ENCODE assay signal across 16 cellular contexts in the genomic region with DNA sequence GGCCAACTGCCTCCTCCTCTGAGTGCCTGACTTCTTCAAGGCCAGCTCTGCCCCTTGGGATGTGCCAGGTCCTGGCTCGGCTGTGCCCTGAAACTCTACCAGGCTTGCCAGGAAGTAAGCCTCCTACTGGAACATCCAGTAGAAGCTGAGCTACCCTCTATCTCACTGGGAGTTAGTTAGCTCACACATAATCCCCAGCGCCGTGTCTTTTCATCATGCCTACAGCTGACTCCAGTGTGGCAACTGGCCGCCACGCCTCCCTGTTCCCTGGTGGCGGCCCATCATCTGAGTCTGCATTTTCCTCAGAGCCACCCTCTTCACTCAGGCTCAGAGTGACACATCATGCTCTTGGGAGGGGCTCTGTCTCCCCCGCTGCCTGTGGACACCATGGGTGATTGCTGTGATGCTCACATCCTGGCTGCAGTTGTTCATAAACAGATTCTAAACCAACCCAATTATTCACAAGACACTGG.
DNase-seq lines count a peak whose midpoint lies in the region; ATAC-seq, FAIRE-seq and TF ChIP-seq lines count a peak whose summit lies in the region.
"Had no signal": no experiment of that assay in that cellular context is flagged by ENCODE, and none has a peak within 500 bp of the region (broad histone marks: within the 10 kb centered on the region; RNA-seq: fewer than 3 reads in every experiment).

No MANE protein-coding gene starts in this region.

- in situ Hi-C loops in Caki2 (cut with HindIII; ENCODE audit: low pct_unique_long_range_greater_than_20kb, low sequenced_read_pairs) = no loop called here

- no peak overlapping the region for H3K4me3 Mint-ChIP-seq in HFFc6
- H3K4me3 Mint-ChIP-seq: activated CD4-positive, alpha-beta T cell treated with anti-CD3 and anti-CD28 coated beads, Interleukin-2, amount 10 ng/mL, durations not matched to agents 24 days and 14 days; IgD-negative memory B cell; immature natural killer cell had no signal

- no peak overlapping the region for H3K4me3 ChIP-seq in coronary artery

- no peaks in the 10 kb centered on the region for H3K9me3 Mint-ChIP-seq in HFFc6
- H3K9me3 Mint-ChIP-seq: activated CD4-positive, alpha-beta T cell treated with anti-CD3 and anti-CD28 coated beads, Interleukin-2, amount 10 ng/mL, durations not matched to agents 24 days and 14 days had no signal

- H3K4me1 Mint-ChIP-seq in HFFc6 (ENCODE audit: low read depth) = peaks cover 21% of the 10 kb centered on the region
- H3K4me1 Mint-ChIP-seq: activated CD4-positive, alpha-beta T cell treated with anti-CD3 and anti-CD28 coated beads, Interleukin-2, amount 10 ng/mL, durations not matched to agents 24 days and 14 days; IgD-negative memory B cell; immature natural killer cell had no signal

- H3K27me3 Mint-ChIP-seq in HFFc6 (ENCODE audit: insufficient read depth) = no peaks in the 10 kb centered on the region; the same call in 1 of the 2 replicates
- H3K27me3 Mint-ChIP-seq: activated CD4-positive, alpha-beta T cell treated with anti-CD3 and anti-CD28 coated beads, Interleukin-2, amount 10 ng/mL, durations not matched to agents 24 days and 14 days; IgD-negative memory B cell had no signal

- peak overlapping the region; percentile 56 to 75 for H3K27ac ChIP-seq in coronary artery
- H3K27ac ChIP-seq: foreskin keratinocyte had no signal

- FAIRE-seq in HTR-8/SVneo (lab: Jason Lieb, UNC) = no peak

- no peak overlapping the region for H3K27ac Mint-ChIP-seq in HFFc6
- H3K27ac Mint-ChIP-seq: activated CD4-positive, alpha-beta T cell treated with anti-CD3 and anti-CD28 coated beads, Interleukin-2, amount 10 ng/mL, durations not matched to agents 24 days and 14 days; IgD-negative memory B cell; immature natural killer cell had no signal

- DNase-seq in Caki2 (ENCODE audit: low read depth) (peak; percentile 21), HTR-8/SVneo (ENCODE audit: insufficient read length, low spot score) (peak; percentile 8), coronary artery (ENCODE audit: low spot score) (peak; percentile 78), pons (ENCODE audit: low spot score) (peak; percentile 1), NCI-H1092 (lab: John Stamatoyannopoulos, UW) (no peak), HFFc6 (no peak), NCI-H2081 (lab: John Stamatoyannopoulos, UW) (no peak)
- DNase-seq: BE2C, foreskin keratinocyte, immature natural killer cell, NCI-H446, occipital lobe, T-helper 1 cell had no signal

- no peaks in the 10 kb centered on the region for H3K36me3 Mint-ChIP-seq in HFFc6 (ENCODE audit: low read depth)
- H3K36me3 Mint-ChIP-seq: IgD-negative memory B cell, immature natural killer cell had no signal

- TF ChIP-seq CTCF in coronary artery (IDR thresholded peaks at IDR 0.05) (no peak), HFFc6 (IDR thresholded peaks at IDR 0.05) (no peak)

- ATAC-seq in HG03460 (IDR thresholded peaks at IDR 0.05; ENCODE audit: unreplicated experiment) = no peak
- ATAC-seq: foreskin keratinocyte had no signal

Comparison
In these comparisons a context has a peak if more than half of its experiments do, and no peak if none do; other contexts are left out.
1. DNase-seq: peak in Caki2 (single experiment), HTR-8/SVneo (single experiment), coronary artery (single experiment) and pons (single experiment); none in NCI-H1092 (single experiment), HFFc6 (single experiment) and NCI-H2081 (0 of 2).